Comparison of ENCODE assay signal across 9 cellular contexts in genomic region chr1:54332781-54333585, GRCh38.
DNase-seq lines count a peak whose midpoint lies in the region; TF ChIP-seq lines count a peak whose summit lies in the region.
"Had no signal": no experiment of that assay in that cellular context is flagged by ENCODE, and none has a peak within 500 bp of the region (broad histone marks: within the 10 kb centered on the region; RNA-seq: fewer than 3 reads in every experiment).

No MANE protein-coding gene starts in this region.

- H3K27ac ChIP-seq in thymus (ENCODE audit: low read depth) (peak overlapping the region; percentile 25), Peyer's patch (peak overlapping the region in 2 of 4 donors; percentile 64 to 80)

- H3K4me3 ChIP-seq in thymus (ENCODE audit: low read length) (no peak overlapping the region), Peyer's patch (no peak overlapping the region)

- TF ChIP-seq CTCF in Peyer's patch (IDR thresholded peaks at IDR 0.05), result no peak

- H3K4me1 ChIP-seq in thymus (ENCODE audit: control insufficient read depth, insufficient read depth, low read length) (peaks cover 2% of the 10 kb centered on the region), Peyer's patch (peaks cover 0 to 73% (median 6%) of the 10 kb centered on the region in 4 donors)

- WGBS in thymus, result 93% methylated on average over 21 of the region's 21 CpGs

- H3K9me3 ChIP-seq in thymus (ENCODE audit: control insufficient read depth), result no peaks in the 10 kb centered on the region
- no peaks in the 10 kb centered on the region for H3K9me3 ChIP-seq in Peyer's patch

- TF ChIP-seq POLR2A in Peyer's patch (IDR thresholded peaks at IDR 0.05), result no peak

- H3K36me3 ChIP-seq in thymus (ENCODE audit: control insufficient read depth, insufficient read depth) (peaks cover 24% of the 10 kb centered on the region), Peyer's patch (no peaks in the 10 kb centered on the region)

- H3K27me3 ChIP-seq in thymus (ENCODE audit: control insufficient read depth, insufficient read depth) (no peaks in the 10 kb centered on the region), Peyer's patch (no peaks in the 10 kb centered on the region)

- DNase-seq in NCI-H748 (lab: John Stamatoyannopoulos, UW; ENCODE audit: unreplicated experiment), result peak; percentile 27
- no peak for DNase-seq in NCI-H748 treated with DMSO at 0.1 percent for 48 hours (lab: John Stamatoyannopoulos, UW)
- peak; percentile 83 for DNase-seq in cerebellum (ENCODE audit: low spot score)
- peak; percentile 18 to 70 for DNase-seq in lung microvascular endothelial cell (ENCODE audit: low read depth in 2 of 2)
- no peak for DNase-seq in Peyer's patch
- DNase-seq in 8988T, result no peak
- DNase-seq in putamen (ENCODE audit: low spot score), result no peak
- DNase-seq: EL had no signal

Comparison
In these comparisons a context has a peak if more than half of its experiments do, and no peak if none do; other contexts are left out.
1. DNase-seq: peak in NCI-H748 (single experiment), cerebellum (single experiment) and lung microvascular endothelial cell (2 of 2); none in NCI-H748 treated with DMSO at 0.1 percent for 48 hours (single experiment), Peyer's patch (0 of 3), 8988T (single experiment) and putamen (single experiment).